1 cellular context compared by ENCODE assay signal in the genomic region with DNA sequence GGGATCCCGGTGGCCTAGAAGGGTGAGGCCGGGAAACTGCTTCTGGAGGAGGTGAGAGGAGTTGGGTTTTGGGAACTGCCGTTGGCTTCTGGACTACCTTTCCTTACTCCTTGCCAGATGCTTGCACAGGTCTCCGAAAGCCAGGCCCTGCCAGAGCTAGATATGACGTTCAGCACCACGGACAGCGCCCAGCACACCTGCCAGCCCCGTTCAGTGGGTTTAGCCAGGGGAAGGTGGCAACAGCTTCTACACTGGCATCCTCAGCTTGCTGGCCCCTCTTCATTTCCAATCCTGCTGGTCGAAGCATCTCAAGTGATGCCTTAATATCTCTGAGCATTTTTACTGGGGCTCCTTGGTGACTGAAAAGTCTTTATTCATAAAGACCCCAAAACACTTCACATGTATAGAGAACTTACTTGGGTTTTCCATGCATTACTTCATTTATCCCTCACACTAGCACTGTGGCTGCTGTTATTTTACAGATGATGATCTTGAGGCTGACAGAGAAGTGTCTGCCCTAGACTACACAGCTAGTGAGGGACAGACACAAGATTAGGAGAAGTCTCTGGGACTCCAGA.
TF ChIP-seq lines count a peak whose summit lies in the region.

No MANE protein-coding gene starts in this region.

TF ChIP-seq in WTC11, 78 proteins besides CTCF, POLR2A, EP300 and RAD21 (continued from another document):
- TF ChIP-seq HMGXB4 (CRISPR knock-in tag; IDR thresholded peaks at IDR 0.05) (no peak), NR3C1 (CRISPR knock-in tag; conservative IDR thresholded peaks at IDR 0.05; ENCODE audit: low read depth) (no peak)
